In genomic region chr13:30618938-30619289, GRCh38 we compare ENCODE assay signal across 10 cellular contexts. TPM values are rescaled to one million over a fixed set of nuclear protein-coding genes. Genes with fewer than 3 reads are reported as not detected.
A peak's percentile ranks its signal among the peaks of the same experiment; 100 is the strongest.
DNase-seq lines count a peak whose midpoint lies in the region; ATAC-seq, FAIRE-seq and TF ChIP-seq lines count a peak whose summit lies in the region.
"Had no signal": no experiment of that assay in that cellular context is flagged by ENCODE, and none has a peak within 500 bp of the region (broad histone marks: within the 10 kb centered on the region; RNA-seq: fewer than 3 reads in every experiment).

No MANE protein-coding gene starts in this region.

- intact Hi-C loops in Calu3 (cut with micrococcal nuclease; ENCODE audit: unreplicated experiment) = no loop called here

- no peak for FAIRE-seq in GM12892 (lab: Jason Lieb, UNC)
- FAIRE-seq: islet of Langerhans had no signal

- H3K9me3 Mint-ChIP-seq in Calu3 (ENCODE audit: low read depth, unreplicated experiment) = no peaks in the 10 kb centered on the region
- H3K9me3 Mint-ChIP-seq: activated naive CD4-positive, alpha-beta T cell treated with anti-CD3 and anti-CD28 coated beads, Interleukin-2, amount 10 ng/mL, durations not matched to agents 7 days and 5 days had no signal

- ATAC-seq in RWPE2 (ENCODE audit: low read depth) (no peak), gastroesophageal sphincter (no peak)

- H3K4me1 Mint-ChIP-seq in Calu3 (ENCODE audit: low read depth, unreplicated experiment) = peaks cover 9% of the 10 kb centered on the region

- H3K27me3 ChIP-seq in RWPE2 (ENCODE audit: insufficient read depth, poor library complexity, severe bottlenecking) (no peaks in the 10 kb centered on the region), gastroesophageal sphincter (no peaks in the 10 kb centered on the region)

- no peak overlapping the region for H3K27ac Mint-ChIP-seq in Calu3 (ENCODE audit: unreplicated experiment)
- H3K27ac Mint-ChIP-seq: activated naive CD4-positive, alpha-beta T cell treated with anti-CD3 and anti-CD28 coated beads, Interleukin-2, amount 10 ng/mL, durations not matched to agents 7 days and 5 days had no signal

- peaks cover 12% of the 10 kb centered on the region for H3K36me3 Mint-ChIP-seq in Calu3 (ENCODE audit: insufficient read depth, unreplicated experiment)

- H3K4me1 ChIP-seq in RWPE2 (ENCODE audit: insufficient read depth, poor library complexity, severe bottlenecking) (peaks cover 10% of the 10 kb centered on the region), gastroesophageal sphincter (peaks cover 7 to 54% (median 20%) of the 10 kb centered on the region in 3 donors)

- 47 to 50% methylated on average over 3 of the region's 3 CpGs for WGBS in gastroesophageal sphincter (ENCODE audit: low coverage in 1 of 2), 2 donors

- no peak overlapping the region for H3K4me3 Mint-ChIP-seq in Calu3 (ENCODE audit: low read depth, unreplicated experiment)
- H3K4me3 Mint-ChIP-seq: activated naive CD4-positive, alpha-beta T cell treated with anti-CD3 and anti-CD28 coated beads, Interleukin-2, amount 10 ng/mL, durations not matched to agents 7 days and 5 days had no signal

- H3K27ac ChIP-seq in RWPE2 (ENCODE audit: poor library complexity, severe bottlenecking) (peak overlapping the region; percentile 90), gastroesophageal sphincter (peak overlapping the region in 2 of 4 donors; percentile 98 to 99), skin epidermis (peak overlapping the region in 16 of 21 experiments; percentile 76 to 100 (median 98))

- TF ChIP-seq EP300 in gastroesophageal sphincter (IDR thresholded peaks at IDR 0.05) = no peak

- CTCF ChIA-PET in Calu3 (lab: Charles Lee) = no interaction called here

- H3K9me3 ChIP-seq in RWPE2 (ENCODE audit: severe bottlenecking) (no peaks in the 10 kb centered on the region), gastroesophageal sphincter (no peaks in the 10 kb centered on the region)

- H3K4me3 ChIP-seq in GM12864 (ENCODE audit: low read depth, low read length) (peak overlapping the region; percentile 78), RWPE2 (ENCODE audit: severe bottlenecking) (peak overlapping the region; percentile 56), gastroesophageal sphincter (peak overlapping the region; percentile 64 to 95), skin epidermis (peak overlapping the region; percentile 62 to 96 (median 76))

- no TSS peak for BruUV-seq in Calu3 (replicated peaks; lab: Mats Ljungman, UMichigan)

- TF ChIP-seq POLR2A in gastroesophageal sphincter (IDR thresholded peaks at IDR 0.05) (no peak), GM12892 (IDR thresholded peaks at IDR 0.05; ENCODE audit: low read depth, low read length) (no peak)

- H3K36me3 ChIP-seq in RWPE2 (ENCODE audit: low read depth) (peaks cover 32% of the 10 kb centered on the region), gastroesophageal sphincter (peaks cover 0 to 15% of the 10 kb centered on the region in 2 donors)

- no peaks in the 10 kb centered on the region for H3K27me3 Mint-ChIP-seq in Calu3 (ENCODE audit: unreplicated experiment)
- H3K27me3 Mint-ChIP-seq: activated naive CD4-positive, alpha-beta T cell treated with anti-CD3 and anti-CD28 coated beads, Interleukin-2, amount 10 ng/mL, durations not matched to agents 7 days and 5 days had no signal

- TF ChIP-seq CTCF in GM12864 (IDR thresholded peaks at IDR 0.05; ENCODE audit: low read depth, low read length, missing control alignments) = no peak
- no peak for TF ChIP-seq CTCF in RWPE2 (IDR thresholded peaks at IDR 0.05; ENCODE audit: poor library complexity, severe bottlenecking)
- TF ChIP-seq CTCF in gastroesophageal sphincter (IDR thresholded peaks at IDR 0.05) = no peak
- no peak for TF ChIP-seq CTCF in Calu3 (IDR thresholded peaks at IDR 0.05; ENCODE audit: unreplicated experiment)

- DNase-seq in GM12864 (ENCODE audit: low read depth) = no peak
- DNase-seq in RWPE2 (ENCODE audit: low spot score) = no peak
- DNase-seq in GM12892 (ENCODE audit: insufficient read length) = no peak
- DNase-seq in Calu3 = no peak
- DNase-seq in NCI-H1436 treated with DMSO at 0.1 percent for 48 hours (lab: John Stamatoyannopoulos, UW) = no peak
- no peak for DNase-seq in DMS 273 (lab: John Stamatoyannopoulos, UW; ENCODE audit: unreplicated experiment)
- DNase-seq: activated naive CD4-positive, alpha-beta T cell treated with anti-CD3 and anti-CD28 coated beads, Interleukin-2, amount 10 ng/mL, durations not matched to agents 7 days and 5 days had no signal

RNA-seq across cellular contexts. Expression of gene USPL1, which starts 1.2 kb away (rescaled TPM):
- total RNA-seq in gastroesophageal sphincter (10 to 100 TPM; 17.3 to 30.2 (median 23.5) TPM), Calu3 (2022) (11.2 and 11.9 TPM in 2 replicates)
- 9.3 TPM for polyA plus RNA-seq in GM12892 (2012; ENCODE audit: missing spikeins)
